In genomic region chr4:166600264-166600663, GRCh38 we compare ENCODE assay signal across 33 cellular contexts.
"Had no signal": no experiment of that assay in that cellular context is flagged by ENCODE, and none has a peak within 500 bp of the region (broad histone marks: within the 10 kb centered on the region; RNA-seq: fewer than 3 reads in every experiment).

No MANE protein-coding gene starts in this region.

- H3K27ac ChIP-seq: adrenal gland, ascending aorta, body of pancreas, brain microvascular endothelial cell, breast epithelium, cardiac muscle cell had no signal

- H3K9me3 ChIP-seq: adrenal gland, ascending aorta, body of pancreas, breast epithelium had no signal

- H3K4me1 ChIP-seq: adrenal gland, ascending aorta, body of pancreas, breast epithelium had no signal

- H3K27me3 ChIP-seq: adrenal gland, ascending aorta, body of pancreas, brain microvascular endothelial cell, breast epithelium, cardiac muscle cell had no signal

- DNase-seq: activated effector memory CD4-positive, alpha-beta T cell treated with anti-CD3 and anti-CD28 coated beads, Interleukin-2, amount 50 U/mL, for 16 hours; activated effector memory CD4-positive, alpha-beta T cell treated with Interleukin-2 at 50 U/mL for 16 hours; activated gamma-delta T cell; activated gamma-delta T cell treated with Interleukin-2 at 50 U/mL for 16 hours; activated naive CD4-positive, alpha-beta T cell; activated naive CD4-positive, alpha-beta T cell treated with anti-CD3 and anti-CD28 coated beads for 36 hours; activated naive CD4-positive, alpha-beta T cell treated with anti-CD3 and anti-CD28 coated beads, Interleukin-2, amount 10 ng/mL, durations not matched to agents 7 days and 5 days; activated naive CD4-positive, alpha-beta T cell treated with anti-CD3 and anti-CD28 coated beads, Interleukin-2, amount 50 U/mL, for 16 hours; activated naive CD4-positive, alpha-beta T cell treated with Interleukin-2 at 50 U/mL for 16 hours; activated naive CD8-positive, alpha-beta T cell treated with anti-CD3 and anti-CD28 coated beads for 36 hours; activated naive CD8-positive, alpha-beta T cell treated with anti-CD3 and anti-CD28 coated beads, Interleukin-2, amount 10 ng/mL, durations not matched to agents 7 days and 5 days; activated naive CD8-positive, alpha-beta T cell treated with anti-CD3 and anti-CD28 coated beads, Interleukin-2, amount 50 U/mL, for 24 hours; activated T-cell treated with anti-CD3 and anti-CD28 coated beads, Interleukin-2, amount 50 U/mL, for 24 hours; activated T-cell treated with anti-CD3 and anti-CD28 coated beads, Interleukin-2, amount 50 U/mL, for 4 hours; activated T-cell treated with anti-CD3 and anti-CD28 coated beads, Interleukin-2, amount 50 U/mL, for 48 hours; activated T-cell treated with anti-CD3 and anti-CD28 coated beads, Interleukin-2, amount 50 U/mL, for 72 hours; adrenal gland; amniotic stem cell; amygdala; anterior cingulate cortex; aorta; body of pancreas; brain microvascular endothelial cell; caudate nucleus; central memory CD4-positive, alpha-beta T cell; cerebellar nuclear complex had no signal

- FAIRE-seq: astrocyte, bronchial epithelial cell had no signal

- ATAC-seq: activated naive CD4-positive, alpha-beta T cell treated with anti-CD3 and anti-CD28 coated beads, Interleukin-2, amount 50 U/mL, for 72 hours; activated naive CD8-positive, alpha-beta T cell treated with anti-CD3 and anti-CD28 coated beads, Interleukin-2, amount 50 U/mL, for 24 hours; activated T-cell treated with anti-CD3 and anti-CD28 coated beads, Interleukin-2, amount 50 U/mL, for 4 hours; activated T-cell treated with anti-CD3 and anti-CD28 coated beads, Interleukin-2, amount 50 U/mL, for 72 hours; activated T-helper 17 cell treated with anti-CD3 and anti-CD28 coated beads, Interleukin-2, amount 50 U/mL, for 72 hours; body of pancreas had no signal

- H3K36me3 ChIP-seq: adrenal gland, ascending aorta, brain microvascular endothelial cell, breast epithelium, cardiac muscle cell had no signal

- H3K4me3 ChIP-seq: adrenal gland, ascending aorta, body of pancreas, breast epithelium, cardiac muscle cell had no signal
